23 cellular contexts compared by ENCODE assay signal in the genomic region with DNA sequence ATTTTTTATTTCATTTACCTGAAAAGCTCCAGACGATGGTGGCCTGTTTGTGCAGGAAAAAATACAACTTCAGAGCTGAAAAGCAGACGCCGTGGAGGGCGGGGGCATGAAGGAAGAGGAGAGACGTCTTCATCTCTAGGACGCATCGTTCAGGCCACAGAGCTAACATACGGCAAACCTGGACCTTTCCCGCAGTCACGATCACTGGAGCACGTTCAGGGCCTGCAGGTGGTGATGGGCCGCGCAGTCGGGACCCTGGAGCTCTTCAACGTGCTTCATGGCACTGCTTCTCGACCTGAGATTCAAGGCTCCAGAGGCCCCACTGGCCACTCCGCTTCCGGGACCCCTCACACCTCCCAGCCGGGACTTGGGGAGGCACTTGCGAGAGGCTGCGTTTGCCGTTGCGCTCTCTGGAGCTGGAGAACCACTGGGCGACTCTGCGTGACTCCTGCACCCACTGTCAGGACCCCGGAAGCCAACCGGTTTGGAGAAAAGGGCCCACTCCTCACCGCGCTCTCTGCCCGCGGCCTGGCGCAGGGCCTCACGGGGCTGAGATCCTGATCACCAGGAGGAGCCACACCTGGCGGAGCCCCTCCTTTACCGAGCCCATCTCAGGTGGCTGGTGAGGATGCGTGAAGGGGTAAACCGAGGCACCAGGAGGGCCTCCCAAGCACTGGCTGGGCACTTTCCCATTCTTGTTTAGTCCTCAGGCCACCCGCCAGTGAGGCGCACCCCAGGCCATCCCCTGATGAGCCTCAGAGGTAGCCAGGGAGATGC.
"Had no signal": no experiment of that assay in that cellular context is flagged by ENCODE, and none has a peak within 500 bp of the region (broad histone marks: within the 10 kb centered on the region; RNA-seq: fewer than 3 reads in every experiment).

No MANE protein-coding gene starts in this region.

- H3K27me3 Mint-ChIP-seq: activated CD8-positive, alpha-beta memory T cell treated with anti-CD3 and anti-CD28 coated beads, Interleukin-2, amount 10 ng/mL, durations not matched to agents 7 days and 5 days; activated naive CD4-positive, alpha-beta T cell treated with anti-CD3 and anti-CD28 coated beads, Interleukin-2, amount 50 U/mL, for 24 hours had no signal

- H3K4me1 ChIP-seq: SJSA1 had no signal

- H3K27ac ChIP-seq: SJSA1 had no signal

- H3K4me3 ChIP-seq: SJSA1 had no signal

- H3K9me3 ChIP-seq: SJSA1 had no signal

- H3K27me3 ChIP-seq: SJSA1 had no signal

- DNase-seq: activated CD4-positive, alpha-beta T cell treated with anti-CD3 and anti-CD28 coated beads for 48 hours; activated CD4-positive, alpha-beta T cell treated with anti-CD3 and anti-CD28 coated beads, Interleukin-2, amount 50 U/mL, for 4 hours; activated CD4-positive, CD25-positive, alpha-beta regulatory T cell treated with anti-CD3 and anti-CD28 coated beads, Interleukin-2, amount 50 U/mL, for 72 hours; activated CD8-positive, alpha-beta memory T cell treated with anti-CD3 and anti-CD28 coated beads, Interleukin-2, amount 10 ng/mL, durations not matched to agents 7 days and 5 days; activated effector memory CD4-positive, alpha-beta T cell treated with Interleukin-2 at 50 U/mL for 16 hours; activated naive CD4-positive, alpha-beta T cell; activated T-cell treated with anti-CD3 and anti-CD28 coated beads, Interleukin-2, amount 50 U/mL, for 24 hours; Kasumi-1; KBM-7; NCI-H1105 treated with DMSO at 0.1 percent for 48 hours; NCI-H1436 treated with DMSO at 0.1 percent for 48 hours; NCI-H187; NCI-H2081; NCI-H510A treated with DMSO at 0.1 percent for 48 hours; NCI-H69; NK-92 treated with Interleukin-12 subunit alpha and Interleukin-12 subunit beta, amount 100 ng/mL, for 24 hours; SHP77; T-helper 17 cell; T-helper 9 cell had no signal

- ATAC-seq: activated CD8-positive, alpha-beta memory T cell treated with anti-CD3 and anti-CD28 coated beads, Interleukin-2, amount 10 ng/mL, durations not matched to agents 7 days and 5 days; T-helper 17 cell; WTC11 had no signal

- H3K27ac Mint-ChIP-seq: activated CD8-positive, alpha-beta memory T cell treated with anti-CD3 and anti-CD28 coated beads, Interleukin-2, amount 10 ng/mL, durations not matched to agents 7 days and 5 days; activated naive CD4-positive, alpha-beta T cell treated with anti-CD3 and anti-CD28 coated beads, Interleukin-2, amount 50 U/mL, for 24 hours; activated T-cell treated with anti-CD3 and anti-CD28 coated beads, Interleukin-2, amount 50 U/mL, for 24 hours; activated T-helper 1 cell treated with anti-CD3 and anti-CD28 coated beads, Interleukin-12 subunit alpha, Interleukin-12 subunit beta, Interleukin-2, Interleukin-4 antibody, amounts not matched to agents 30 ng/mL and 10 ng/mL and 1 ng/mL, durations not matched to agents 14 hours and 24 hours and 36 hours; T-helper 17 cell; WTC11 had no signal

- H3K36me3 Mint-ChIP-seq: activated CD8-positive, alpha-beta memory T cell treated with anti-CD3 and anti-CD28 coated beads, Interleukin-2, amount 10 ng/mL, durations not matched to agents 7 days and 5 days; activated naive CD4-positive, alpha-beta T cell treated with anti-CD3 and anti-CD28 coated beads, Interleukin-2, amount 50 U/mL, for 24 hours; WTC11 had no signal

- H3K9me3 Mint-ChIP-seq: activated naive CD4-positive, alpha-beta T cell treated with anti-CD3 and anti-CD28 coated beads, Interleukin-2, amount 50 U/mL, for 24 hours; activated T-cell treated with anti-CD3 and anti-CD28 coated beads, Interleukin-2, amount 50 U/mL, for 24 hours; activated T-helper 1 cell treated with anti-CD3 and anti-CD28 coated beads, Interleukin-12 subunit alpha, Interleukin-12 subunit beta, Interleukin-2, Interleukin-4 antibody, amounts not matched to agents 30 ng/mL and 10 ng/mL and 1 ng/mL, durations not matched to agents 14 hours and 24 hours and 36 hours had no signal

- H3K4me1 Mint-ChIP-seq: activated CD8-positive, alpha-beta memory T cell treated with anti-CD3 and anti-CD28 coated beads, Interleukin-2, amount 10 ng/mL, durations not matched to agents 7 days and 5 days; activated naive CD4-positive, alpha-beta T cell treated with anti-CD3 and anti-CD28 coated beads, Interleukin-2, amount 50 U/mL, for 24 hours; T-helper 17 cell had no signal

- H3K36me3 ChIP-seq: SJSA1 had no signal

- H3K4me3 Mint-ChIP-seq: activated CD8-positive, alpha-beta memory T cell treated with anti-CD3 and anti-CD28 coated beads, Interleukin-2, amount 10 ng/mL, durations not matched to agents 7 days and 5 days; activated naive CD4-positive, alpha-beta T cell treated with anti-CD3 and anti-CD28 coated beads, Interleukin-2, amount 50 U/mL, for 24 hours; activated T-cell treated with anti-CD3 and anti-CD28 coated beads, Interleukin-2, amount 50 U/mL, for 24 hours; activated T-helper 1 cell treated with anti-CD3 and anti-CD28 coated beads, Interleukin-12 subunit alpha, Interleukin-12 subunit beta, Interleukin-2, Interleukin-4 antibody, amounts not matched to agents 30 ng/mL and 10 ng/mL and 1 ng/mL, durations not matched to agents 14 hours and 24 hours and 36 hours; T-helper 17 cell; WTC11 had no signal
